28 cellular contexts compared by ENCODE assay signal in the genomic region with DNA sequence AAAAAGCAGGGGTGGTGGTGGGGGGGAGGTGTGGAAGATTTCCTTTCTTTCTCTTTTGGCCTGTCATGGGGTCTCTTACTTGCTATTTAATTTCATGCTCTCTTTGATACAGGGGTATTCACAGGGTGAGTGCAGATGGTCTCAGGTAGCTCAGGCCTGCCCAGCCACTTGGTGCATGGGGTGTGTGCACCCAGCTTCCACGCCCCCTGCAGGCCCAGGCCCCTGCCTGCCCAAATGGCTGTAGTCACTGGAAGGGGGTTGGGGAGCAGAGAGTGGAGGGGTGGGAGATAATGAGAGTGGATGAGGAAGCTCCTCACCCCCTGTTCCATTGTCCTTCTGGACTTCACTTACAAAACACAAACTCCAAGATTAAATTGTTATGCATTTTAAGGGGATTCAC.
DNase-seq lines count a peak whose midpoint lies in the region; ATAC-seq and TF ChIP-seq lines count a peak whose summit lies in the region.
"Had no signal": no experiment of that assay in that cellular context is flagged by ENCODE, and none has a peak within 500 bp of the region (broad histone marks: within the 10 kb centered on the region; RNA-seq: fewer than 3 reads in every experiment).

No MANE protein-coding gene starts in this region.

- POLR2A ChIA-PET in AG04450 (lab: Yijun Ruan, JAX), result no interaction called here

- CTCF ChIA-PET in AG04450 (lab: Charles Lee), result interaction anchor here (1.9 kb wide), 1 partner anchor 190 kb away, joined by 5 read pairs; no protein-coding TSS in a partner anchor

- DNase-seq in AG04450 (ENCODE audit: low read depth, low spot score) (no peak), GM20000 (ENCODE audit: low spot score) (peak; percentile 14), SK-MEL-5 (ENCODE audit: low read depth, low spot score) (peak; percentile 42), foreskin keratinocyte (no peak), islet precursor cell (no peak), AG08396 (ENCODE audit: low spot score) (no peak), NCI-H1105 (lab: John Stamatoyannopoulos, UW) (no peak), DMS114 treated with DMSO at 0.1 percent for 48 hours (lab: John Stamatoyannopoulos, UW; ENCODE audit: unreplicated experiment) (no peak)
- DNase-seq: activated CD4-positive, alpha-beta T cell treated with anti-CD3 and anti-CD28 coated beads for 48 hours; activated naive CD8-positive, alpha-beta T cell treated with anti-CD3 and anti-CD28 coated beads for 36 hours; anterior cingulate cortex; CD4-positive, alpha-beta T cell; effector CD8-positive, alpha-beta T cell; Karpas-422; naive thymus-derived CD8-positive, alpha-beta T cell; NCI-H1436; NCI-H2081; NCI-H2227 treated with DMSO at 0.1 percent for 48 hours; NCI-H526; right lobe of liver; SIG-M5; stimulated activated naive CD8-positive, alpha-beta T cell treated with anti-CD3 and anti-CD28 coated beads, Interleukin-15, amount 100 ng/mL, for 72 hours; T-helper 9 cell had no signal

- no peaks in the 10 kb centered on the region for H3K9me3 ChIP-seq in AG04450 (ENCODE audit: control insufficient read depth, insufficient read depth, low read length)
- H3K9me3 ChIP-seq: HAP-1, right lobe of liver, thoracic aorta had no signal

- no peak overlapping the region for H3K4me3 ChIP-seq in AG04450 (ENCODE audit: low read depth, low read length)
- H3K4me3 ChIP-seq: HAP-1, lung, right lobe of liver, thoracic aorta had no signal

- TF ChIP-seq CTCF in AG04450 (IDR thresholded peaks at IDR 0.05; ENCODE audit: low read depth, low read length), result peak; percentile 13; the same call in 1 of the 2 replicates
- peak; percentile 30 for TF ChIP-seq CTCF in GM20000 (IDR thresholded peaks at IDR 0.05; ENCODE audit: extremely low read depth, missing control alignments)
- TF ChIP-seq CTCF in foreskin keratinocyte (conservative IDR thresholded peaks at IDR 0.05), result peak; percentile 15

- H3K27ac ChIP-seq in AG04450 (ENCODE audit: low read depth, low read length), result no peak overlapping the region
- peak overlapping the region; percentile 32 for H3K27ac ChIP-seq in foreskin keratinocyte
- H3K27ac ChIP-seq: epithelial cell of prostate, right lobe of liver, thoracic aorta, VCaP had no signal

- in situ Hi-C loops in SK-MEL-5 (cut with HindIII; ENCODE audit: low pct_unique_long_range_greater_than_20kb, low sequenced_read_pairs), result no loop called here

- H3K4me1 ChIP-seq in foreskin keratinocyte, result peaks cover 45% of the 10 kb centered on the region

- ATAC-seq in foreskin keratinocyte, result no peak
- ATAC-seq: naive thymus-derived CD8-positive, alpha-beta T cell; stimulated activated naive CD8-positive, alpha-beta T cell treated with anti-CD3 and anti-CD28 coated beads, Interleukin-15, amount 100 ng/mL, for 72 hours had no signal

- H3K27me3 ChIP-seq in AG04450 (ENCODE audit: control insufficient read depth, insufficient read depth, low read length) (no peaks in the 10 kb centered on the region), foreskin keratinocyte (no peaks in the 10 kb centered on the region)
- H3K27me3 ChIP-seq: right lobe of liver had no signal

Comparison
In these comparisons a context has a peak if more than half of its experiments do, and no peak if none do; other contexts are left out.
1. DNase-seq: peak in GM20000 (single experiment) and SK-MEL-5 (single experiment); none in AG04450 (single experiment), foreskin keratinocyte (0 of 2), islet precursor cell (single experiment), AG08396 (single experiment), NCI-H1105 (single experiment) and DMS114 treated with DMSO at 0.1 percent for 48 hours (single experiment).
2. Peak in every context shown above with its lines, with median percentiles within 50 percentile points of each other: CTCF ChIP-seq.